ENCODE assay signal across 20 cellular contexts in the genomic region with DNA sequence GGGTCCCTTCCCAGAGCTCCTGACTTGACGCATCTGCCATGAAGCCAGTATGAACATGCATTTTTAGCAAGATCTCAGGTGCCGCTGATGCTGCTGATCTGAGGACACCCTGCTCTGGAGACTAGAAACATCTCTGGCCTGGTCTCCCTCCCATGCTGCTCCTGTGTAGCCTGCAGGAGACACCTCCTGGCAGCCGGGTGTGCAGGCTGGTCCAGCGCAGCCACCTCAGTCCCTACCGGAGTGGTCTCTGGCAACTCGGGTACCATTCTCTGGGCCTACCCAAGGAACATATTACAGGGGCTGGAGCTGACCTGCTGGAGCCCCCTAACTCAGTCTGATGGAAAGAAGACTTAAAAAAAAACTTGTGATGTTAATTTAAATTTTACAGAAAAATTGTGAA. TPM values are rescaled to one million over a fixed set of nuclear protein-coding genes. Genes with fewer than 3 reads are reported as not detected.
DNase-seq lines count a peak whose midpoint lies in the region; ATAC-seq and TF ChIP-seq lines count a peak whose summit lies in the region.
"Had no signal": no experiment of that assay in that cellular context is flagged by ENCODE, and none has a peak within 500 bp of the region (broad histone marks: within the 10 kb centered on the region; RNA-seq: fewer than 3 reads in every experiment).

No MANE protein-coding gene starts in this region.

- TF ChIP-seq CTCF in PC-3 (conservative IDR thresholded peaks at IDR 0.05; ENCODE audit: low read depth, low read length), result no peak

- H3K27ac ChIP-seq in BLaER1, result no peak overlapping the region
- H3K27ac ChIP-seq in caudate nucleus (ENCODE audit: low read depth, low read length), result peak overlapping the region; percentile 40
- H3K27ac ChIP-seq in layer of hippocampus (ENCODE audit: low read depth, low read length), result peak overlapping the region; percentile 25
- H3K27ac ChIP-seq in temporal lobe (ENCODE audit: low read depth, low read length), result peak overlapping the region; percentile 98
- no peak overlapping the region for H3K27ac ChIP-seq in PC-3 (ENCODE audit: low read length)
- H3K27ac ChIP-seq: 22Rv1 had no signal

- ATAC-seq in PC-3 (no peak), left ventricle myocardium superior (no peak)
- ATAC-seq: GM23338, HCT116 had no signal

- no peaks in the 10 kb centered on the region for H3K79me2 ChIP-seq in PC-3 (ENCODE audit: low read length)

- no peaks in the 10 kb centered on the region for H3F3A ChIP-seq in PC-3 (ENCODE audit: low read length, unreplicated experiment)

- H3K27me3 ChIP-seq in BLaER1, result no peaks in the 10 kb centered on the region
- no peaks in the 10 kb centered on the region for H3K27me3 ChIP-seq in layer of hippocampus (ENCODE audit: control insufficient read depth, insufficient read depth, low read length)
- peaks cover 96% of the 10 kb centered on the region for H3K27me3 ChIP-seq in PC-3 (ENCODE audit: low read length)

- intact Hi-C loops in PC-3 (cut with micrococcal nuclease) (no loop called here), left ventricle myocardium superior (cut with micrococcal nuclease) (no loop called here)

- H3K9me3 ChIP-seq in BLaER1 (no peaks in the 10 kb centered on the region), PC-3 (ENCODE audit: low read length) (no peaks in the 10 kb centered on the region)
- H3K9me3 ChIP-seq: BE2C had no signal

- no peaks in the 10 kb centered on the region for H3K9me2 ChIP-seq in PC-3 (replicated peaks; ENCODE audit: low read length)

- H3K4me1 ChIP-seq in BLaER1 (peaks cover 96% of the 10 kb centered on the region), PC-3 (ENCODE audit: insufficient read depth, low read length) (no peaks in the 10 kb centered on the region)
- H3K4me1 ChIP-seq: BE2C had no signal

- DNase-seq in caudate nucleus (lab: John Stamatoyannopoulos, UW), result no peak
- DNase-seq in PC-3, result no peak
- no peak for DNase-seq in UCSD-AML1 (lab: John Stamatoyannopoulos, UW; ENCODE audit: unreplicated experiment)
- DNase-seq in left ventricle myocardium superior, result no peak
- DNase-seq: BE2C; C1 segment of cervical spinal cord; Calu3; CD4-positive, alpha-beta memory T cell; COR-L47; DMS53; DMS79 treated with DMSO at 0.1 percent for 48 hours; GF-D8; H9 had no signal

- no peak overlapping the region for H3K9ac ChIP-seq in BLaER1
- no peak overlapping the region for H3K9ac ChIP-seq in PC-3 (ENCODE audit: low read length)

- H3K4me2 ChIP-seq in BLaER1 (peak overlapping the region; percentile 36; the same call in 1 of the 2 replicates), PC-3 (ENCODE audit: low read length) (no peak overlapping the region)
- H3K4me2 ChIP-seq: GM23338 had no signal

- POLR2A ChIA-PET in PC-3 (lab: Charles Lee; ENCODE audit: unreplicated experiment), result no interaction called here

- peaks cover 100% of the 10 kb centered on the region for H4K20me1 ChIP-seq in BLaER1
- H4K20me1 ChIP-seq in PC-3 (ENCODE audit: low read length), result no peaks in the 10 kb centered on the region

- no peak overlapping the region for H2AFZ ChIP-seq in PC-3 (ENCODE audit: low read length)
- H2AFZ ChIP-seq: GM23338 had no signal

- BruUV-seq in PC-3 (replicated peaks; lab: Mats Ljungman, UMichigan), result no TSS peak

- peaks cover 100% of the 10 kb centered on the region for H3K36me3 ChIP-seq in BLaER1
- H3K36me3 ChIP-seq in PC-3 (ENCODE audit: low read depth, low read length), result no peaks in the 10 kb centered on the region
- H3K36me3 ChIP-seq: BE2C had no signal

- H3K4me3 ChIP-seq in BLaER1 (no peak overlapping the region), PC-3 (ENCODE audit: low read length) (no peak overlapping the region)
- H3K4me3 ChIP-seq: GM23338 had no signal

- CTCF ChIA-PET in PC-3 (lab: Charles Lee), result interaction anchor here (0.6 kb wide), 1 partner anchor 368 kb away, joined by 6 read pairs; no protein-coding TSS in a partner anchor

RNA-seq across cellular contexts. Expression of a gene that starts 20.1 kb away (rescaled TPM):
- total RNA-seq in temporal lobe (31.0 TPM), PC-3 (2014; rRNA removed) (26.4 and 30.6 TPM in 2 replicates), left ventricle myocardium superior (6.8 TPM)
- total RNA-seq: CD4-positive, alpha-beta memory T cell; G401; H9 had no signal

Comparison
In these comparisons a context has a peak if more than half of its experiments do, and no peak if none do; other contexts are left out.
1. H3K27ac ChIP-seq: peak in caudate nucleus (single experiment), layer of hippocampus (single experiment) and temporal lobe (single experiment); none in BLaER1 (single experiment) and PC-3 (single experiment).